2 cellular contexts compared by ENCODE assay signal in the genomic region with DNA sequence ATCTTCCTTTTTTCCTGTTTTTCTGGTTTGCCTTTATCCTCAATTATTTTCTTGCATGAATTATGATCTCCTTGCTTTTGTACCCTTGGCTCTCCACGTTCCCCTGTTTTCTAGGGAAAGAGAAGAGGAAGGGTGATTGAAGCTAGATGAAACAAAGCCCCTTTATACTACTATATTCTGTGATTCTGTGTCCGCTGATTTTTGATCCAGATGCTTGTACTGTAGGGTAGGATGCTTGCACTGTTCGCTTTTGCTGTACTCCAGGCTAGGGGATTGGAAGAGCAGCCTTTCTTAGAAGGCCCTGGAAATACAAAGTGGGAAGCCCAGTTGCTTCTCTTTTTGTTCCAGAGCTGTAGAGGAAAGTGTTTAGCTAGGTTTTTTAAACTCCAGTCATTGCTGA.
TF ChIP-seq lines count a peak whose summit lies in the region.

No MANE protein-coding gene starts in this region.

TF ChIP-seq in GM23338, 12 proteins besides CTCF, POLR2A, EP300 and RAD21:
- TF ChIP-seq CREB1 (CRISPR knock-in tag; IDR thresholded peaks at IDR 0.05; ENCODE audit: low read depth), result no peak
- TF ChIP-seq, protein P1, sequence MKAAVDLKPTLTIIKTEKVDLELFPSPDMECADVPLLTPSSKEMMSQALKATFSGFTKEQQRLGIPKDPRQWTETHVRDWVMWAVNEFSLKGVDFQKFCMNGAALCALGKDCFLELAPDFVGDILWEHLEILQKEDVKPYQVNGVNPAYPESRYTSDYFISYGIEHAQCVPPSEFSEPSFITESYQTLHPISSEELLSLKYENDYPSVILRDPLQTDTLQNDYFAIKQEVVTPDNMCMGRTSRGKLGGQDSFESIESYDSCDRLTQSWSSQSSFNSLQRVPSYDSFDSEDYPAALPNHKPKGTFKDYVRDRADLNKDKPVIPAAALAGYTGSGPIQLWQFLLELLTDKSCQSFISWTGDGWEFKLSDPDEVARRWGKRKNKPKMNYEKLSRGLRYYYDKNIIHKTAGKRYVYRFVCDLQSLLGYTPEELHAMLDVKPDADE (IDR thresholded peaks at IDR 0.05), result no peak
TF ChIP-seq in GM23338: peak in this region for 0.

TF ChIP-seq in H1, 55 proteins besides CTCF, POLR2A, EP300 and RAD21:
- TF ChIP-seq POU5F1 (IDR thresholded peaks at IDR 0.05; ENCODE audit: low read depth, low read length) (no peak), SP2 (IDR thresholded peaks at IDR 0.05; ENCODE audit: low read length) (no peak), RBBP5 (IDR thresholded peaks at IDR 0.05; ENCODE audit: borderline replicate concordance, low read depth, low read length) (no peak), NRF1 (IDR thresholded peaks at IDR 0.05; ENCODE audit: low read depth, low read length) (no peak), CBX8 (IDR thresholded peaks at IDR 0.05; ENCODE audit: borderline replicate concordance, low read depth, low read length) (no peak), JUN (IDR thresholded peaks at IDR 0.05; ENCODE audit: low read depth, low read length) (no peak), SP4 (IDR thresholded peaks at IDR 0.05; ENCODE audit: low read length) (no peak), TCF12 (IDR thresholded peaks at IDR 0.05; ENCODE audit: low read depth, low read length) (no peak), EGR1 (IDR thresholded peaks at IDR 0.05; ENCODE audit: borderline replicate concordance, low read depth, low read length) (no peak), CBX5 (IDR thresholded peaks at IDR 0.05; ENCODE audit: low read depth, low read length) (no peak), SIX5 (IDR thresholded peaks at IDR 0.05; ENCODE audit: low read depth, low read length) (no peak), KDM4A (IDR thresholded peaks at IDR 0.05; ENCODE audit: low read depth, low read length, severe bottlenecking) (no peak), TBP (IDR thresholded peaks at IDR 0.05; ENCODE audit: low read depth, low read length) (no peak), HDAC2 (IDR thresholded peaks at IDR 0.05; ENCODE audit: borderline replicate concordance in 1 of 2, low read depth in 2 of 2, low read length in 2 of 2) (no peak), TEAD4 (IDR thresholded peaks at IDR 0.05; ENCODE audit: low read depth, low read length) (no peak), ASH2L (IDR thresholded peaks at IDR 0.05; ENCODE audit: low read length) (no peak), NANOG (IDR thresholded peaks at IDR 0.05; ENCODE audit: insufficient read depth, low read depth, low read length, poor library complexity, severe bottlenecking) (no peak), GTF2F1 (IDR thresholded peaks at IDR 0.05; ENCODE audit: borderline replicate concordance, low read depth, low read length) (no peak)
- TF ChIP-seq, protein P2, sequence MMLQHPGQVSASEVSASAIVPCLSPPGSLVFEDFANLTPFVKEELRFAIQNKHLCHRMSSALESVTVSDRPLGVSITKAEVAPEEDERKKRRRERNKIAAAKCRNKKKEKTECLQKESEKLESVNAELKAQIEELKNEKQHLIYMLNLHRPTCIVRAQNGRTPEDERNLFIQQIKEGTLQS (IDR thresholded peaks at IDR 0.05; ENCODE audit: insufficient read depth, low read depth, low read length), result no peak
- TF ChIP-seq, protein P3, sequence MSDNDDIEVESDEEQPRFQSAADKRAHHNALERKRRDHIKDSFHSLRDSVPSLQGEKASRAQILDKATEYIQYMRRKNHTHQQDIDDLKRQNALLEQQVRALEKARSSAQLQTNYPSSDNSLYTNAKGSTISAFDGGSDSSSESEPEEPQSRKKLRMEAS (IDR thresholded peaks at IDR 0.05), result no peak
